ENCODE assay signal across 20 cellular contexts in the genomic region with DNA sequence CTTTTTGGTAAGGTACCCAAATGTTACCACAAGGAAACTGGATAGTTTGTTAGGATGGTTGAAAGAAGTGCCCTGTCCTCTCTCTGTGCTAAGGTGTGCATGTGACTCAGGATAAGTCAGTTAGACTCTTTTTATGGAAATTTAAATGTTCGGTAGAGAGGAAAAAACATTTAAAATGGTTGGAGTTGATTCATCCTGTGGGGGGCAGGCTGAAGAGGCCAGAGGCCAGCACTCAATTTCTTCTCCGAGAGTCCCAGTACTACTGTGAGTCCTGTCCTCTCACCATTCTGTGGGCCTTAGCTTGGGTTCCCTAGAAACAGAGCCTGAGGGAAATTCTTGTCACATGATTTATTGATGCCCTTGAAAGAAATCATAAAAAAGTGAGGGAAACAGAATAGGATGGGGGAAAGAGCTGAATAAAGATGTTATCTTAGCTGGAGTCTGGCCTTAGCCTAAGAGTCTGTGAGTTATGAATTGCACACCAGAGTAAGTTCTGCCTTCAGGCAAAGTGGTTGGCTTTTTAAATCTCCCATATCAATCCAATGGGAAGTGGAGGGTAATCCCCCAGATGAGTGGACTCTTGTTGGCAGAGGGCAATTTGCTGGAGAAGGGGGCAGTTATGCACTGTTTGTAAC.
DNase-seq lines count a peak whose midpoint lies in the region; ATAC-seq and TF ChIP-seq lines count a peak whose summit lies in the region.
"Had no signal": no experiment of that assay in that cellular context is flagged by ENCODE, and none has a peak within 500 bp of the region (broad histone marks: within the 10 kb centered on the region; RNA-seq: fewer than 3 reads in every experiment).

No MANE protein-coding gene starts in this region.

- no peaks in the 10 kb centered on the region for H3K27me3 ChIP-seq in RWPE2 (ENCODE audit: insufficient read depth, poor library complexity, severe bottlenecking)
- H3K27me3 ChIP-seq in skeletal muscle satellite cell (ENCODE audit: control insufficient read depth, insufficient read depth, low read length) = no peaks in the 10 kb centered on the region
- H3K27me3 ChIP-seq in heart right ventricle = no peaks in the 10 kb centered on the region
- H3K27me3 ChIP-seq: gastroesophageal sphincter had no signal

- TF ChIP-seq CTCF in RWPE2 (IDR thresholded peaks at IDR 0.05; ENCODE audit: poor library complexity, severe bottlenecking) (peak; percentile 6), epithelial cell of esophagus (IDR thresholded peaks at IDR 0.05; ENCODE audit: insufficient read depth, low read depth, low read length, missing control alignments) (no peak), heart right ventricle (IDR thresholded peaks at IDR 0.05) (no peak)

- 85 to 94% methylated on average over 2 of the region's 2 CpGs for WGBS in heart right ventricle, 2 donors

- H3K36me3 ChIP-seq in RWPE2 (ENCODE audit: low read depth) = no peaks in the 10 kb centered on the region
- no peaks in the 10 kb centered on the region for H3K36me3 ChIP-seq in skeletal muscle satellite cell (ENCODE audit: insufficient read depth, low read length)
- H3K36me3 ChIP-seq in heart right ventricle = no peaks in the 10 kb centered on the region
- H3K36me3 ChIP-seq: gastroesophageal sphincter had no signal

- no peaks in the 10 kb centered on the region for H3K9me3 ChIP-seq in RWPE2 (ENCODE audit: severe bottlenecking)
- H3K9me3 ChIP-seq in skeletal muscle satellite cell (replicated peaks; ENCODE audit: low read length) = no peaks in the 10 kb centered on the region
- H3K9me3 ChIP-seq in heart right ventricle = no peaks in the 10 kb centered on the region
- H3K9me3 ChIP-seq: gastroesophageal sphincter had no signal

- no peak overlapping the region for H3K4me2 ChIP-seq in skeletal muscle satellite cell (ENCODE audit: low read length)

- intact Hi-C loops in Right ventricle myocardium inferior (cut with DNase I) = no loop called here
- intact Hi-C loops in heart right ventricle (cut with DNase I) = no loop called here

- ATAC-seq in RWPE2 (ENCODE audit: low read depth) = peak; percentile 61
- no peak for ATAC-seq in Right ventricle myocardium inferior
- ATAC-seq in heart right ventricle = no peak
- no peak for ATAC-seq in HG03469 (IDR thresholded peaks at IDR 0.05; ENCODE audit: unreplicated experiment)
- ATAC-seq: gastroesophageal sphincter; left cardiac atrium; stimulated activated naive B cell treated with anti-CD40 and anti-IgM and Interleukin-4, amounts not matched to agents 10 μg/mL and 1 μg/mL and 100 μg/mL, for 72 hours; T-helper 17 cell had no signal

- H3K4me1 ChIP-seq in RWPE2 (ENCODE audit: insufficient read depth, poor library complexity, severe bottlenecking) (peaks cover 47% of the 10 kb centered on the region), skeletal muscle satellite cell (ENCODE audit: control insufficient read depth, insufficient read depth, low read length) (peaks cover 53% of the 10 kb centered on the region), heart right ventricle (peaks cover 0 to 24% (median 11%) of the 10 kb centered on the region in 9 donors)

- H3K27ac ChIP-seq in RWPE2 (ENCODE audit: poor library complexity, severe bottlenecking) (peak overlapping the region; percentile 96), heart right ventricle (no peak overlapping the region)
- H3K27ac ChIP-seq: gastroesophageal sphincter had no signal

- DNase-seq in GM04503 (ENCODE audit: low read depth) (peak; percentile 84), RWPE2 (ENCODE audit: low spot score) (no peak), epithelial cell of esophagus (ENCODE audit: low read depth) (peak; percentile 36), Right ventricle myocardium inferior (ENCODE audit: missing footprints) (no peak), COR-L47 (lab: John Stamatoyannopoulos, UW) (no peak), heart right ventricle (no peak)
- DNase-seq: activated CD4-positive, alpha-beta T cell treated with anti-CD3 and anti-CD28 coated beads for 48 hours; activated T-cell treated with anti-CD3 and anti-CD28 coated beads, Interleukin-2, amount 50 U/mL, for 1 hour; CD4-positive, alpha-beta T cell; left cardiac atrium; naive B cell; NCI-H345; OCI-M1; retina; stimulated activated CD4-positive, alpha-beta T cell treated with anti-CD3 and anti-CD28 coated beads, Interleukin-4, amount 100 ng/mL, for 4 hours; stimulated activated naive B cell treated with anti-CD40 and anti-IgM and Interleukin-4, amounts not matched to agents 10 μg/mL and 1 μg/mL and 100 μg/mL, for 72 hours; T-helper 17 cell had no signal

- H3K4me3 ChIP-seq in RWPE2 (ENCODE audit: severe bottlenecking) (no peak overlapping the region), epithelial cell of esophagus (ENCODE audit: low read length) (no peak overlapping the region), skeletal muscle satellite cell (ENCODE audit: low read length) (no peak overlapping the region), heart right ventricle (no peak overlapping the region)
- H3K4me3 ChIP-seq: gastroesophageal sphincter had no signal

- peak overlapping the region; percentile 46 for H3K9ac ChIP-seq in skeletal muscle satellite cell (ENCODE audit: low read depth, low read length)

Comparison
In these comparisons a context has a peak if more than half of its experiments do, and no peak if none do; other contexts are left out.
1. DNase-seq: peak in GM04503 (single experiment) and epithelial cell of esophagus (single experiment); none in RWPE2 (single experiment), Right ventricle myocardium inferior (single experiment), COR-L47 (single experiment) and heart right ventricle (0 of 2).